8 cellular contexts compared by ENCODE assay signal in the genomic region with DNA sequence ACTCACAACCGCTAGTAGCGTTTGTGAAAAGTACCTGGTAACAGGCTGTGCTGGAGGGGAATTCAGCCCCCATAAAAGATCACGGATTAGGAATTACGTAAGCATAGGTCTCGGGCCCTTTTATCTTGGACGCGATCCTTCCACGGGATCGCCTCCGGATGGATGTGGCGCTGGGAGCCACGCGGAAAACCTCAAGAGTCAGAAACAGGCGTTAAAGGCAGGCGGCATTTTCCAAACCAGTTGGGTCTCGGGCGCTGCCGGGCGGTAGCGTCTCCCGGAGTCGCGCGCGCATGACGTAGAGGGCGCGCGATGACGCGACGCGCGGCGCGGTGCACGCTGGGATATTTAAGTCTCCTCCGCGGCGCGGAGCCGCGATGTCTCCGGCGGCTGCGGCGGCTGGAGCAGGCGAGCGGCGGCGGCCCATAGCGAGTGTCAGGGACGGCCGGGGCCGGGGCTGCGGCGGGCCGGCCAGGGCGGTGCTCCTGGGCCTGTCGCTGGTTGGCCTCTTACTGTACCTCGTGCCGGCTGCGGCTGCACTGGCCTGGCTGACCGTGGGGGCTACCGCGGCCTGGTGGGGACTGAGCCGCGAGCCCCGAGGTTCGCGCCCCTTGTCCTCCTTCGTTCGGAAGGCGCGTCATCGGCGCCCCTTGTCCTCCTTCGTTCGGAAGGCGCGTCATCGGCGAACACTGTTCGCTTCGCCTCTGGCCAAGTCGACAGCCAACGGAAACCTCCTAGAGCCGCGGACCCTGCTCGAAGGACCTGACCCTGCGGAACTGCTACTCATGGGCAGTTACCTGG. TPM values are rescaled to one million over a fixed set of nuclear protein-coding genes. Genes with fewer than 3 reads are reported as not detected.
DNase-seq lines count a peak whose midpoint lies in the region; ATAC-seq and TF ChIP-seq lines count a peak whose summit lies in the region.

Gene POM121, plus strand, starts transcription at position 348 of the 798 bp plus-strand sequence. Its CDS starts 27 bp downstream, at position 375.

- H3K27me3 ChIP-seq in mammary epithelial cell (ENCODE audit: insufficient read depth, low read length) = no peaks in the 10 kb centered on the region
- no peaks in the 10 kb centered on the region for H3K27me3 ChIP-seq in spleen (replicated peaks in 1 of 7)

- H3K4me3 ChIP-seq in WI38 (ENCODE audit: low read depth, low read length) (peak within 1 kb of the TSS; percentile 91), mammary epithelial cell (replicated peaks in 1 of 3; ENCODE audit: insufficient read depth in 1 of 3, low read depth in 2 of 3, low read length in 3 of 3) (peak within 1 kb of the TSS; percentile 68 to 98 (median 84)), spleen (peak within 1 kb of the TSS; percentile 68 to 94 (median 80))

- intact Hi-C loops in mammary epithelial cell (cut with micrococcal nuclease) = no loop called here
- intact Hi-C loops in spleen (cut with DNase I; ENCODE audit: low total_unique reads) = loop anchor here (5.0 kb wide), 1 partner anchor 48 kb away; no protein-coding TSS in a partner anchor

- CTCF ChIA-PET in mammary epithelial cell (lab: Charles Lee; ENCODE audit: low non-redundant PET) = no interaction called here

- peak; percentile 88 for ATAC-seq in GM18867 (IDR thresholded peaks at IDR 0.05; ENCODE audit: unreplicated experiment)
- ATAC-seq in HG03097 (IDR thresholded peaks at IDR 0.05; ENCODE audit: low FRiP score, unreplicated experiment) = peak; percentile 78

- H2AFZ ChIP-seq in mammary epithelial cell (ENCODE audit: low read depth, low read length) = peak within 1 kb of the TSS; percentile 96

- WGBS in mammary epithelial cell (ENCODE audit: low coverage, missing lambda C conversion rate) = 2% methylated on average over 35 of the region's 91 CpGs
- WGBS in spleen, 5 donors = 0 to 1% (median 1%) methylated on average over 31 to 91 of the region's 91 CpGs

- TF ChIP-seq POLR2A in spleen (IDR thresholded peaks at IDR 0.05) = peak in 1 of 3 donors; percentile 61

- H3K36me3 ChIP-seq in mammary epithelial cell (ENCODE audit: insufficient read depth, low read length) (peaks cover 15% of the 10 kb centered on the region), spleen (peaks cover 0 to 54% (median 34%) of the 10 kb centered on the region in 6 donors)

- in situ Hi-C loops in ACHN (cut with HindIII; ENCODE audit: low pct_ligation_motif_present, low pct_unique_long_range_greater_than_20kb, low sequenced_read_pairs) (no loop called here), mammary epithelial cell (cut with MboI; ENCODE audit: low sequenced_read_pairs in 2 of 2) (no loop called here)

- H3K79me2 ChIP-seq in mammary epithelial cell (ENCODE audit: insufficient read depth, low read length) = peaks cover 81% of the 10 kb centered on the region

- H3K9ac ChIP-seq in mammary epithelial cell (ENCODE audit: insufficient read depth, low read length) = peak within 1 kb of the TSS; percentile 99

- TF ChIP-seq CTCF in WI38 (IDR thresholded peaks at IDR 0.05; ENCODE audit: low read depth, low read length) (no peak), mammary epithelial cell (conservative IDR thresholded peaks at IDR 0.05 in 1 of 2, IDR thresholded peaks at IDR 0.05 in 1 of 2; ENCODE audit: extremely low read depth in 1 of 2, insufficient read depth in 1 of 2, low read depth in 1 of 2, low read length in 2 of 2) (no peak), spleen (IDR thresholded peaks at IDR 0.05 in 8 of 11, conservative IDR thresholded peaks at IDR 0.05 in 3 of 11) (no peak)

- H3K9me3 ChIP-seq in mammary epithelial cell (replicated peaks; ENCODE audit: insufficient read depth, low read length) (no peaks in the 10 kb centered on the region), spleen (no peaks in the 10 kb centered on the region)

- no peaks in the 10 kb centered on the region for H4K20me1 ChIP-seq in mammary epithelial cell (ENCODE audit: insufficient read depth, low read length)

- H3K4me1 ChIP-seq in mammary epithelial cell (ENCODE audit: insufficient read depth, low read length) (peaks cover 8% of the 10 kb centered on the region), spleen (peaks cover 18 to 38% (median 28%) of the 10 kb centered on the region in 6 donors)

- DNase-seq in ACHN (peak; percentile 94), NCI-H2196 treated with DMSO at 0.1 percent for 48 hours (lab: John Stamatoyannopoulos, UW; ENCODE audit: unreplicated experiment) (peak; percentile 55), mammary epithelial cell (peak; percentile 81), inferior parietal cortex (ENCODE audit: extremely low spot score) (peak; percentile 92), spleen (peak; percentile 95)

- H3K27ac ChIP-seq in mammary epithelial cell (ENCODE audit: insufficient read depth, low read depth, low read length) (peak within 1 kb of the TSS; percentile 95), spleen (peak within 1 kb of the TSS; percentile 84 to 96 (median 92))

- peak within 1 kb of the TSS; percentile 92 for H3K4me2 ChIP-seq in mammary epithelial cell (ENCODE audit: insufficient read depth, low read depth, low read length)

- no TSS peak for BruUV-seq in mammary epithelial cell (replicated peaks; lab: Mats Ljungman, UMichigan)

- dilution Hi-C loops in mammary epithelial cell (cut with HindIII; ENCODE audit: low sequenced_read_pairs) = no loop called here

RNA-seq across cellular contexts. Expression of gene POM121, which starts in this region (rescaled TPM):
- total RNA-seq in mammary epithelial cell (10 to 100 TPM; 10.7 to 49.6 TPM), spleen (10 to 100 TPM; 32.5 to 47.4 (median 40.1) TPM)
- polyA plus RNA-seq in mammary epithelial cell (12.0 TPM), spleen (10 to 100 TPM in 2 of 3 donors, 1 to 10 TPM in 1; 8.6 to 16.5 (median 10.2) TPM)
- 43.7 TPM for polyA minus RNA-seq in mammary epithelial cell

Comparison
In these comparisons a context has a peak if more than half of its experiments do, and no peak if none do; other contexts are left out.
1. Peak in every context shown above with its lines: DNase-seq, ATAC-seq, H3K4me3 ChIP-seq and H3K27ac ChIP-seq.